20 cellular contexts compared by ENCODE assay signal in the genomic region with DNA sequence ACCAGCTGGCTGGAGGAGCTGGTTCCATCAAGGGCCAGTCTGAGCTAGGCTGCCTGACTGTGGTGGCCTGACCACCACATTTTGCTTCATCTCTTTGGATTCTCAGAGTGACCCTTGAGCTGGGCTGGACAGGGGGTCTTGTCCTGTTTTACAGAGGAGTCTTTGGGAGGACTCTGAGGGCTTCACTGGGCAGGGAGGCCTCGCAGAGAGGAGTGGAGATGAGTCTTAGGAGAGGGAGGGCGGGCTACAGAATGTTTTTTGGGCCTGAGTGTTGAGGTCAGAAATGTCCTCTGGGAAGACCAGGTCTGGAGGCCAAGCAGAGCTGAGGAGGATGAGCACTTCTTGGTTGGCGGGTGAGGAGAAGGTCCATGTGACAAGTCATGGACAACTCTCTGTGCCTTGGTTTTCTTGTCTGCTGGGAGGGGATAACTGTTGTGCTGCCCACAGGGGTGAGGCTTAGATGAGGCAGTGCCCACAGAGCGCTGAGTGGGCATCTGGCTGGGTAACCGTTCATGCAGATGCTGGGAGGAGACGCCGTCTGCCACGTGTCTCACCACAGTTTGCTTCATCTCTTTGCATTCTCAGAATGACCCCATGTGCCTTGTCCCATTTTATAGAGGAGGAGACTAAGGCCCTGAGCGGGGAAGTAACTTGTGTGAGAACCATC. TPM values are rescaled to one million over a fixed set of nuclear protein-coding genes. Genes with fewer than 3 reads are reported as not detected.
DNase-seq lines count a peak whose midpoint lies in the region; ATAC-seq and TF ChIP-seq lines count a peak whose summit lies in the region.
"Had no signal": no experiment of that assay in that cellular context is flagged by ENCODE, and none has a peak within 500 bp of the region (broad histone marks: within the 10 kb centered on the region; RNA-seq: fewer than 3 reads in every experiment).

No MANE protein-coding gene starts in this region.

- no peaks in the 10 kb centered on the region for H3K9me3 ChIP-seq in right atrium auricular region
- no peaks in the 10 kb centered on the region for H3K9me3 ChIP-seq in esophagus squamous epithelium
- no peaks in the 10 kb centered on the region for H3K9me3 ChIP-seq in psoas muscle
- H3K9me3 ChIP-seq in vagina, result no peaks in the 10 kb centered on the region

- intact Hi-C loops in Right ventricle myocardium superior (cut with DNase I), result no loop called here
- intact Hi-C loops in esophagus squamous epithelium (cut with DNase I), result no loop called here
- intact Hi-C loops in psoas muscle (cut with DNase I), result no loop called here
- intact Hi-C loops in vagina (cut with DNase I), result no loop called here

- no peaks in the 10 kb centered on the region for H3K27me3 ChIP-seq in right atrium auricular region
- no peaks in the 10 kb centered on the region for H3K27me3 ChIP-seq in esophagus squamous epithelium
- H3K27me3 ChIP-seq in psoas muscle (ENCODE audit: insufficient read depth in 3 of 3, low read length in 2 of 3), result no peaks in the 10 kb centered on the region
- H3K27me3 ChIP-seq in vagina, result no peaks in the 10 kb centered on the region
- H3K27me3 ChIP-seq: brain microvascular endothelial cell had no signal

- TF ChIP-seq CTCF in right atrium auricular region (IDR thresholded peaks at IDR 0.05), result no peak
- TF ChIP-seq CTCF in esophagus squamous epithelium (IDR thresholded peaks at IDR 0.05), result no peak
- TF ChIP-seq CTCF in psoas muscle (IDR thresholded peaks at IDR 0.05), result no peak
- no peak for TF ChIP-seq CTCF in vagina (IDR thresholded peaks at IDR 0.05)

- H3K4me3 ChIP-seq in right atrium auricular region, result no peak overlapping the region
- H3K4me3 ChIP-seq in esophagus squamous epithelium, result no peak overlapping the region
- no peak overlapping the region for H3K4me3 ChIP-seq in psoas muscle
- H3K4me3 ChIP-seq in vagina, result no peak overlapping the region

- DNase-seq in right atrium auricular region (ENCODE audit: low spot score), result no peak
- DNase-seq in Right ventricle myocardium superior, result no peak
- DNase-seq in esophagus squamous epithelium (lab: John Stamatoyannopoulos, UW), result no peak
- no peak for DNase-seq in psoas muscle
- no peak for DNase-seq in vagina (ENCODE audit: extremely low spot score in 2 of 2)
- no peak for DNase-seq in NCI-H446 treated with DMSO at 0.1 percent for 48 hours (lab: John Stamatoyannopoulos, UW)
- no peak for DNase-seq in NCI-H510A treated with DMSO at 0.1 percent for 48 hours (lab: John Stamatoyannopoulos, UW)
- DNase-seq: activated CD8-positive, alpha-beta memory T cell treated with anti-CD3 and anti-CD28 coated beads, Interleukin-2, amount 10 ng/mL, durations not matched to agents 7 days and 5 days; activated naive CD4-positive, alpha-beta T cell; brain microvascular endothelial cell; H9; immature natural killer cell; NCI-H1105; NCI-H226; stimulated activated CD4-positive, alpha-beta T cell treated with anti-CD3 and anti-CD28 coated beads, Interleukin-4, amount 100 ng/mL, for 1 hour had no signal

- H3K27ac ChIP-seq in right atrium auricular region, result peak overlapping the region; percentile 44 to 49
- H3K27ac ChIP-seq in esophagus squamous epithelium, result peak overlapping the region in 3 of 4 donors; percentile 30 to 76 (median 50)
- peak overlapping the region; percentile 91 for H3K27ac ChIP-seq in psoas muscle
- H3K27ac ChIP-seq in vagina, result peak overlapping the region; percentile 4
- H3K27ac ChIP-seq: brain microvascular endothelial cell, WERI-Rb-1 had no signal

- no peak for TF ChIP-seq POLR2A in esophagus squamous epithelium (IDR thresholded peaks at IDR 0.05)
- TF ChIP-seq POLR2A in vagina (IDR thresholded peaks at IDR 0.05), result no peak

- ATAC-seq in Right ventricle myocardium superior (ENCODE audit: poor library complexity) (no peak), psoas muscle (no peak), HG02798 (IDR thresholded peaks at IDR 0.05; ENCODE audit: poor library complexity, unreplicated experiment) (no peak)
- ATAC-seq: activated CD8-positive, alpha-beta memory T cell treated with anti-CD3 and anti-CD28 coated beads, Interleukin-2, amount 10 ng/mL, durations not matched to agents 7 days and 5 days; SK-N-SH treated with all-trans-retinoic acid at 6 μM for 48 hours had no signal

- H3K36me3 ChIP-seq in right atrium auricular region (no peaks in the 10 kb centered on the region), esophagus squamous epithelium (no peaks in the 10 kb centered on the region), psoas muscle (ENCODE audit: insufficient read depth in 1 of 2, low read depth in 1 of 2) (no peaks in the 10 kb centered on the region), vagina (no peaks in the 10 kb centered on the region)
- H3K36me3 ChIP-seq: brain microvascular endothelial cell, WERI-Rb-1 had no signal

- H3K4me1 ChIP-seq in right atrium auricular region (peaks cover 0 to 66% of the 10 kb centered on the region in 2 donors), esophagus squamous epithelium (peaks cover 21 to 83% (median 53%) of the 10 kb centered on the region in 3 donors), psoas muscle (peaks cover 86% of the 10 kb centered on the region), vagina (peaks cover 38% of the 10 kb centered on the region)

- 72 to 76% methylated on average over 8 to 9 of the region's 9 CpGs for WGBS in esophagus squamous epithelium, 2 donors
- WGBS in psoas muscle, 3 donors, result 63 to 73% (median 65%) methylated on average over 9 of the region's 9 CpGs

RNA-seq across cellular contexts. Expression of a gene that starts 9.4 kb away (rescaled TPM):
- total RNA-seq in right atrium auricular region (1 to 10 TPM; 6.6 to 7.7 TPM), Right ventricle myocardium superior (9.5 TPM), esophagus squamous epithelium (10 to 100 TPM in 3 of 4 donors, 1 to 10 TPM in 1; 3.6 to 24.0 (median 18.5) TPM), psoas muscle (10 to 100 TPM in 1 of 4 donors, 1 to 10 TPM in 3; 6.3 to 35.0 (median 8.6) TPM), vagina (26.5 TPM)
- 10 to 100 TPM; 10.7 to 11.7 (median 11.6) TPM for polyA plus RNA-seq in psoas muscle

RNA-seq across cellular contexts. Expression of a gene that starts 44.0 kb away (rescaled TPM):
- total RNA-seq in right atrium auricular region, result under 1 TPM; 0.24 to 0.41 TPM
- total RNA-seq in Right ventricle myocardium superior, result 0.24 TPM
- total RNA-seq in esophagus squamous epithelium, result 10 to 100 TPM in 1 of 4 donors, 1 to 10 TPM in 2, under 1 TPM in 1; 0.72 to 24.0 (median 4.4) TPM
- under 1 TPM; 0.21 to 0.46 (median 0.23) TPM for total RNA-seq in psoas muscle
- under 1 TPM; 0.25 to 0.61 (median 0.31) TPM for polyA plus RNA-seq in psoas muscle
- total RNA-seq in vagina, result 6.1 TPM
- total RNA-seq: activated CD8-positive, alpha-beta memory T cell treated with anti-CD3 and anti-CD28 coated beads, Interleukin-2, amount 10 ng/mL, durations not matched to agents 7 days and 5 days; H9; OCI-LY7 had no signal
- polyA plus RNA-seq: AG04450 had no signal

Comparison
In these comparisons a context has a peak if more than half of its experiments do, and no peak if none do; other contexts are left out.
1. H3K27ac ChIP-seq: peak in every context shown above with its lines; median percentile 91 in psoas muscle; 50 in esophagus squamous epithelium; 46 in right atrium auricular region; 4 in vagina.